ENCODE assay signal across 22 cellular contexts in the genomic region with DNA sequence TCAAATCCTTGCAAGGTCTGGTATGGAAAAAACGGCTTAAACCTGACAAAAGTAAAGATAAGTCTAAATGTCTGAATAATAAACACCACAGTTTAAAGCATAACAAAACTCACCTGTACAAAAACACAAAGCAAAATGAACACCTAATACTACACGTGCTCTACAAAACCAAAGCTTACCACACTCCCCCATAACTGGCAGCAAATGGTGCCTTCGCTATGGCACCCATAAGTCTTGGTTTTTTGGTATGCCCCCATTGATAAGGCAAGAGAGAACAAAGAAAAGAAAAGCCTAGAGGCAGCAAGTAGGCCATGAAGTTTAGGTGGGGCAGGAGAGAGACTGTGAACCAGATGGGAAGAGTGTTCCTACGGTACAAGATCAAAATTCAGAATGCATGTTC.
"Had no signal": no experiment of that assay in that cellular context is flagged by ENCODE, and none has a peak within 500 bp of the region (broad histone marks: within the 10 kb centered on the region; RNA-seq: fewer than 3 reads in every experiment).

No MANE protein-coding gene starts in this region.

- DNase-seq: effector CD8-positive, alpha-beta T cell; endodermal cell; foreskin fibroblast; gastrocnemius medialis; head of caudate nucleus; mesenchymal stem cell; midbrain; naive thymus-derived CD4-positive, alpha-beta T cell; pancreas; right lobe of liver; small intestine; stimulated activated CD4-positive, alpha-beta T cell treated with anti-CD3 and anti-CD28 coated beads, Interleukin-15, amount 100 ng/mL, for 24 hours; stimulated activated CD4-positive, alpha-beta T cell treated with anti-CD3 and anti-CD28 coated beads, Interleukin-2, amount 100 ng/mL, for 48 hours; stimulated activated CD8-positive, alpha-beta memory T cell treated with anti-CD3 and anti-CD28 coated beads, Interleukin-4, amount 100 ng/mL, for 48 hours; stimulated activated naive CD8-positive, alpha-beta T cell treated with anti-CD3 and anti-CD28 coated beads, Interleukin-15, Interleukin-2, amounts not matched to agents 100 U/mL and 50 U/mL, for 24 hours; substantia nigra; testis; tibial artery had no signal

- ATAC-seq: esophagus mucosa; gastrocnemius medialis; naive thymus-derived CD4-positive, alpha-beta T cell; pancreas; stimulated activated naive CD8-positive, alpha-beta T cell treated with anti-CD3 and anti-CD28 coated beads, Interleukin-15, Interleukin-2, amounts not matched to agents 100 U/mL and 50 U/mL, for 24 hours had no signal

- H3K4me1 ChIP-seq: gastrocnemius medialis, testis had no signal

- H3K4me3 Mint-ChIP-seq: endodermal cell, type B pancreatic cell had no signal

- H3K27me3 Mint-ChIP-seq: naive thymus-derived CD4-positive, alpha-beta T cell; progenitor cell of endocrine pancreas; type B pancreatic cell had no signal

- H3K9me3 Mint-ChIP-seq: endodermal cell, type B pancreatic cell had no signal

- H3K27me3 ChIP-seq: gastrocnemius medialis, pancreas, right lobe of liver, testis, tibial artery had no signal

- H3K27ac ChIP-seq: epithelial cell of prostate, gastrocnemius medialis, pancreas, testis, tibial artery had no signal

- H3K9me3 ChIP-seq: gastrocnemius medialis, pancreas, right lobe of liver, testis, tibial artery had no signal

- H3K27ac Mint-ChIP-seq: endodermal cell, progenitor cell of endocrine pancreas, type B pancreatic cell had no signal
